Comparison of ENCODE assay signal across 8 cellular contexts in genomic region chr2:71049704-71050360, GRCh38. TPM values are rescaled to one million over a fixed set of nuclear protein-coding genes. Genes with fewer than 3 reads are reported as not detected.
DNase-seq lines count a peak whose midpoint lies in the region; ATAC-seq and TF ChIP-seq lines count a peak whose summit lies in the region.
"Not testable (repeated sequence)": the region's sequence is repeated elsewhere in the genome, so short reads cannot be mapped to it uniquely, and the experiment has no call there.

No MANE protein-coding gene starts in this region.

- H3K4me3 Mint-ChIP-seq in activated CD4-positive, alpha-beta T cell treated with anti-CD3 and anti-CD28 coated beads, Interleukin-2, amount 10 ng/mL, durations not matched to agents 24 days and 14 days; activated T-helper 1 cell treated with anti-CD3 and anti-CD28 coated beads, Interleukin-12 subunit alpha, Interleukin-12 subunit beta, Interleukin-2, Interleukin-4 antibody, amounts not matched to agents 30 ng/mL and 10 ng/mL and 1 ng/mL, durations not matched to agents 14 hours and 24 hours and 36 hours: not testable (repeated sequence)

- not testable (repeated sequence) for H3K9me3 Mint-ChIP-seq in activated CD4-positive, alpha-beta T cell treated with anti-CD3 and anti-CD28 coated beads, Interleukin-2, amount 10 ng/mL, durations not matched to agents 24 days and 14 days; activated T-helper 1 cell treated with anti-CD3 and anti-CD28 coated beads, Interleukin-12 subunit alpha, Interleukin-12 subunit beta, Interleukin-2, Interleukin-4 antibody, amounts not matched to agents 30 ng/mL and 10 ng/mL and 1 ng/mL, durations not matched to agents 14 hours and 24 hours and 36 hours

- ATAC-seq in GM18861 (IDR thresholded peaks at IDR 0.05; ENCODE audit: unreplicated experiment), result peak; percentile 52

- TF ChIP-seq CTCF in epithelial cell of esophagus (IDR thresholded peaks at IDR 0.05; ENCODE audit: insufficient read depth, low read depth, low read length, missing control alignments), result peak; percentile 48

- intact Hi-C loops in activated CD4-positive, alpha-beta T cell treated with anti-CD3 and anti-CD28 coated beads, Interleukin-2, amount 10 ng/mL, durations not matched to agents 24 days and 14 days (cut with micrococcal nuclease), result not testable (repeated sequence)
- intact Hi-C loops in activated T-helper 1 cell treated with anti-CD3 and anti-CD28 coated beads, Interleukin-12 subunit alpha, Interleukin-12 subunit beta, Interleukin-2, Interleukin-4 antibody, amounts not matched to agents 30 ng/mL and 10 ng/mL and 1 ng/mL, durations not matched to agents 14 hours and 24 hours and 36 hours (cut with micrococcal nuclease), result loop anchor here (1.0 kb wide), 1 partner anchor 18 kb away; the partner anchor contains the start of gene NAGK

- not testable (repeated sequence) for H3K27ac Mint-ChIP-seq in activated CD4-positive, alpha-beta T cell treated with anti-CD3 and anti-CD28 coated beads, Interleukin-2, amount 10 ng/mL, durations not matched to agents 24 days and 14 days; activated T-helper 1 cell treated with anti-CD3 and anti-CD28 coated beads, Interleukin-12 subunit alpha, Interleukin-12 subunit beta, Interleukin-2, Interleukin-4 antibody, amounts not matched to agents 30 ng/mL and 10 ng/mL and 1 ng/mL, durations not matched to agents 14 hours and 24 hours and 36 hours

- not testable (repeated sequence) for H3K36me3 Mint-ChIP-seq in activated CD4-positive, alpha-beta T cell treated with anti-CD3 and anti-CD28 coated beads, Interleukin-2, amount 10 ng/mL, durations not matched to agents 24 days and 14 days (ENCODE audit: low read depth); activated T-helper 1 cell treated with anti-CD3 and anti-CD28 coated beads, Interleukin-12 subunit alpha, Interleukin-12 subunit beta, Interleukin-2, Interleukin-4 antibody, amounts not matched to agents 30 ng/mL and 10 ng/mL and 1 ng/mL, durations not matched to agents 14 hours and 24 hours and 36 hours (ENCODE audit: low read depth)

- not testable (repeated sequence) for H3K4me1 Mint-ChIP-seq in activated CD4-positive, alpha-beta T cell treated with anti-CD3 and anti-CD28 coated beads, Interleukin-2, amount 10 ng/mL, durations not matched to agents 24 days and 14 days
- peaks cover 14% of the 10 kb centered on the region for H3K4me1 Mint-ChIP-seq in activated T-helper 1 cell treated with anti-CD3 and anti-CD28 coated beads, Interleukin-12 subunit alpha, Interleukin-12 subunit beta, Interleukin-2, Interleukin-4 antibody, amounts not matched to agents 30 ng/mL and 10 ng/mL and 1 ng/mL, durations not matched to agents 14 hours and 24 hours and 36 hours (ENCODE audit: low read depth)

- not testable (repeated sequence) for H3K27me3 Mint-ChIP-seq in activated CD4-positive, alpha-beta T cell treated with anti-CD3 and anti-CD28 coated beads, Interleukin-2, amount 10 ng/mL, durations not matched to agents 24 days and 14 days; activated T-helper 1 cell treated with anti-CD3 and anti-CD28 coated beads, Interleukin-12 subunit alpha, Interleukin-12 subunit beta, Interleukin-2, Interleukin-4 antibody, amounts not matched to agents 30 ng/mL and 10 ng/mL and 1 ng/mL, durations not matched to agents 14 hours and 24 hours and 36 hours (ENCODE audit: insufficient read depth)

- DNase-seq in DMS53 (lab: John Stamatoyannopoulos, UW) (peak; percentile 84), NCI-H748 (lab: John Stamatoyannopoulos, UW; ENCODE audit: unreplicated experiment) (peak; percentile 19), epithelial cell of esophagus (ENCODE audit: low read depth) (peak; percentile 86)
- DNase-seq in activated CD4-positive, alpha-beta T cell treated with anti-CD3 and anti-CD28 coated beads, Interleukin-2, amount 10 ng/mL, durations not matched to agents 24 days and 14 days, result peak; percentile 75
- DNase-seq in activated T-helper 1 cell treated with anti-CD3 and anti-CD28 coated beads, Interleukin-12 subunit alpha, Interleukin-12 subunit beta, Interleukin-2, Interleukin-4 antibody, amounts not matched to agents 30 ng/mL and 10 ng/mL and 1 ng/mL, durations not matched to agents 14 hours and 24 hours and 36 hours (ENCODE audit: low spot score), result peak; percentile 22
- DNase-seq in stimulated activated CD4-positive, alpha-beta T cell treated with anti-CD3 and anti-CD28 coated beads, Interleukin-15, amount 100 ng/mL, for 48 hours (ENCODE audit: low read depth in 2 of 2), result peak; percentile 29 to 53
- peak; percentile 38 for DNase-seq in stimulated activated CD8-positive, alpha-beta memory T cell treated with anti-CD3 and anti-CD28 coated beads, Interleukin-4, amount 100 ng/mL, for 24 hours (ENCODE audit: low read depth)

- peak overlapping the region; percentile 5 for H3K4me3 ChIP-seq in epithelial cell of esophagus (ENCODE audit: low read length)

RNA-seq across cellular contexts. Expression of gene NAGK, which starts 18.6 kb away (rescaled TPM):
- 55.9 and 67.1 TPM in 2 replicates for total RNA-seq in activated CD4-positive, alpha-beta T cell treated with anti-CD3 and anti-CD28 coated beads, Interleukin-2, amount 10 ng/mL, durations not matched to agents 24 days and 14 days
- 75.2 and 83.2 TPM in 2 replicates for total RNA-seq in activated T-helper 1 cell treated with anti-CD3 and anti-CD28 coated beads, Interleukin-12 subunit alpha, Interleukin-12 subunit beta, Interleukin-2, Interleukin-4 antibody, amounts not matched to agents 30 ng/mL and 10 ng/mL and 1 ng/mL, durations not matched to agents 14 hours and 24 hours and 36 hours

RNA-seq across cellular contexts. Expression of gene TEX261, which starts 55.2 kb away (rescaled TPM):
- 81.7 and 88.8 TPM in 2 replicates for total RNA-seq in activated CD4-positive, alpha-beta T cell treated with anti-CD3 and anti-CD28 coated beads, Interleukin-2, amount 10 ng/mL, durations not matched to agents 24 days and 14 days
- 89.4 and 97.4 TPM in 2 replicates for total RNA-seq in activated T-helper 1 cell treated with anti-CD3 and anti-CD28 coated beads, Interleukin-12 subunit alpha, Interleukin-12 subunit beta, Interleukin-2, Interleukin-4 antibody, amounts not matched to agents 30 ng/mL and 10 ng/mL and 1 ng/mL, durations not matched to agents 14 hours and 24 hours and 36 hours

Comparison
In these comparisons a context has a peak if more than half of its experiments do, and no peak if none do; other contexts are left out.
1. Peak in every context shown above with its lines: DNase-seq, ATAC-seq and H3K4me3 ChIP-seq.
2. DNase-seq: peak in every context shown above with its lines; median percentile 86 in epithelial cell of esophagus; 84 in DMS53; 75 in activated CD4-positive, alpha-beta T cell treated with anti-CD3 and anti-CD28 coated beads, Interleukin-2, amount 10 ng/mL, durations not matched to agents 24 days and 14 days; 41 in stimulated activated CD4-positive, alpha-beta T cell treated with anti-CD3 and anti-CD28 coated beads, Interleukin-15, amount 100 ng/mL, for 48 hours; 38 in stimulated activated CD8-positive, alpha-beta memory T cell treated with anti-CD3 and anti-CD28 coated beads, Interleukin-4, amount 100 ng/mL, for 24 hours; 22 in activated T-helper 1 cell treated with anti-CD3 and anti-CD28 coated beads, Interleukin-12 subunit alpha, Interleukin-12 subunit beta, Interleukin-2, Interleukin-4 antibody, amounts not matched to agents 30 ng/mL and 10 ng/mL and 1 ng/mL, durations not matched to agents 14 hours and 24 hours and 36 hours; 19 in NCI-H748.